ENCODE assay signal across 15 cellular contexts in genomic region chr9:127874301-127875216, GRCh38. TPM values are rescaled to one million over a fixed set of nuclear protein-coding genes. Genes with fewer than 3 reads are reported as not detected.
DNase-seq lines count a peak whose midpoint lies in the region; ATAC-seq, FAIRE-seq and TF ChIP-seq lines count a peak whose summit lies in the region.
"Had no signal": no experiment of that assay in that cellular context is flagged by ENCODE, and none has a peak within 500 bp of the region (broad histone marks: within the 10 kb centered on the region; RNA-seq: fewer than 3 reads in every experiment).

No MANE protein-coding gene starts in this region.

- H3K4me1 ChIP-seq in spleen (peaks cover 22 to 97% (median 56%) of the 10 kb centered on the region in 6 donors), hepatocyte (ENCODE audit: insufficient read depth) (peaks cover 30% of the 10 kb centered on the region)

- no peaks in the 10 kb centered on the region for H3K9me3 Mint-ChIP-seq in chondrocyte (ENCODE audit: low read depth)

- H3K36me3 Mint-ChIP-seq in chondrocyte (ENCODE audit: low read depth): peaks cover 11% of the 10 kb centered on the region
- peaks cover 2% of the 10 kb centered on the region for H3K36me3 Mint-ChIP-seq in T-helper 17 cell (ENCODE audit: low read depth)

- peak; percentile 89 for DNase-seq in H54 (ENCODE audit: insufficient read length, low spot score)
- no peak for DNase-seq in chondrocyte (ENCODE audit: low spot score)
- peak; percentile 65 for DNase-seq in spleen
- no peak for DNase-seq in T-helper 17 cell
- no peak for DNase-seq in activated CD4-positive, alpha-beta T cell treated with anti-CD3 and anti-CD28 coated beads, Interleukin-2, amount 50 U/mL, for 48 hours
- DNase-seq in RPMI8226: no peak
- no peak for DNase-seq in hepatocyte (ENCODE audit: low spot score)
- DNase-seq: activated T-cell treated with anti-CD3 and anti-CD28 coated beads, Interleukin-2, amount 50 U/mL, for 48 hours; NCI-H1092 treated with DMSO at 0.1 percent for 48 hours; NCI-H524 treated with DMSO at 0.1 percent for 48 hours; SHP77 treated with DMSO at 0.1 percent for 48 hours; WERI-Rb-1 had no signal

- peak; percentile 38 for FAIRE-seq in H54 (lab: Jason Lieb, UNC)

- no peaks in the 10 kb centered on the region for H4K20me1 ChIP-seq in hepatocyte (ENCODE audit: insufficient read depth, poor library complexity, severe bottlenecking)

- TF ChIP-seq CTCF in chondrocyte (IDR thresholded peaks at IDR 0.05) (no peak), spleen (IDR thresholded peaks at IDR 0.05 in 8 of 11, conservative IDR thresholded peaks at IDR 0.05 in 3 of 11) (no peak), hepatocyte (IDR thresholded peaks at IDR 0.05; ENCODE audit: poor library complexity) (no peak)

- H3K4me3 Mint-ChIP-seq in chondrocyte (ENCODE audit: unreplicated experiment): no peak overlapping the region
- no peak overlapping the region for H3K4me3 Mint-ChIP-seq in T-helper 17 cell

- WGBS in spleen, 5 donors: 76 to 89% (median 79%) methylated on average over 19 of the region's 19 CpGs
- WGBS in hepatocyte (ENCODE audit: low lambda C conversion rate, missing lambda C conversion rate): 91% methylated on average over 19 of the region's 19 CpGs

- peaks cover 38% of the 10 kb centered on the region for H3K4me1 Mint-ChIP-seq in chondrocyte (ENCODE audit: low read depth)
- peaks cover 6% of the 10 kb centered on the region for H3K4me1 Mint-ChIP-seq in T-helper 17 cell

- H3K27me3 Mint-ChIP-seq in chondrocyte (ENCODE audit: low read depth) (no peaks in the 10 kb centered on the region), T-helper 17 cell (peaks cover 10% of the 10 kb centered on the region)

- no peak for ATAC-seq in T-helper 17 cell

- intact Hi-C loops in spleen (cut with DNase I; ENCODE audit: low total_unique reads): no loop called here

- TF ChIP-seq POLR2A in H54 (IDR thresholded peaks at IDR 0.05; ENCODE audit: low read depth, low read length): no peak
- no peak for TF ChIP-seq POLR2A in spleen (IDR thresholded peaks at IDR 0.05)

- H3K79me2 ChIP-seq in hepatocyte: peaks cover 8% of the 10 kb centered on the region

- H3K27ac ChIP-seq in layer of hippocampus (ENCODE audit: low read depth, low read length): peak overlapping the region; percentile 78
- H3K27ac ChIP-seq in spleen: peak overlapping the region in 5 of 8 donors; percentile 33 to 83 (median 82)
- H3K27ac ChIP-seq in hepatocyte: no peak overlapping the region
- H3K27ac ChIP-seq: C4-2B had no signal

- H3K9me3 ChIP-seq in spleen (no peaks in the 10 kb centered on the region), T-helper 17 cell (ENCODE audit: control insufficient read depth, low read length, poor library complexity, severe bottlenecking) (no peaks in the 10 kb centered on the region), hepatocyte (ENCODE audit: low read depth) (no peaks in the 10 kb centered on the region)
- H3K9me3 ChIP-seq: transverse colon had no signal

- H3K4me3 ChIP-seq in spleen (peak overlapping the region in 1 of 8 donors; percentile 38), hepatocyte (no peak overlapping the region)
- H3K4me3 ChIP-seq: transverse colon had no signal

- H3K36me3 ChIP-seq in spleen (peaks cover 0 to 32% (median 6%) of the 10 kb centered on the region in 6 donors), hepatocyte (replicated peaks; ENCODE audit: insufficient read depth, low read depth) (no peaks in the 10 kb centered on the region)
- H3K36me3 ChIP-seq: transverse colon had no signal

- no peak overlapping the region for H3K4me2 ChIP-seq in hepatocyte

- H3K27me3 ChIP-seq in layer of hippocampus (ENCODE audit: control insufficient read depth, insufficient read depth, low read length) (no peaks in the 10 kb centered on the region), spleen (replicated peaks in 1 of 7) (peaks cover 0 to 17% (median 4%) of the 10 kb centered on the region in 7 donors), hepatocyte (no peaks in the 10 kb centered on the region)
- H3K27me3 ChIP-seq: transverse colon had no signal

- H3K9me2 ChIP-seq in hepatocyte (replicated peaks; ENCODE audit: insufficient read depth): no peaks in the 10 kb centered on the region

- H2AFZ ChIP-seq in hepatocyte: no peak overlapping the region

- H3K27ac Mint-ChIP-seq in chondrocyte (ENCODE audit: unreplicated experiment): peak overlapping the region; percentile 5
- no peak overlapping the region for H3K27ac Mint-ChIP-seq in T-helper 17 cell

RNA-seq across cellular contexts. Expression of gene AK1, which starts 2.9 kb away (rescaled TPM):
- 75.3 to 83.8 TPM (median 77.2 TPM) in 3 replicates for total RNA-seq in chondrocyte
- 10 to 100 TPM; 41.3 to 89.7 (median 59.7) TPM for total RNA-seq in spleen
- 10 to 100 TPM; 47.0 to 97.9 (median 82.7) TPM for polyA plus RNA-seq in spleen
- 10 to 100 TPM; 35.9 to 66.5 TPM for total RNA-seq in T-helper 17 cell
- 28.3 and 39.8 TPM in 2 replicates for total RNA-seq in hepatocyte
- polyA plus RNA-seq in hepatocyte: 85.9 and 91.3 TPM in 2 replicates

RNA-seq across cellular contexts. Expression of gene ENG, which starts 20.1 kb away (rescaled TPM):
- total RNA-seq in chondrocyte (81.3 to 101 TPM (median 89.5 TPM) in 3 replicates), spleen (100 to 1,000 TPM; 150 to 334 (median 247) TPM), T-helper 17 cell (1 to 10 TPM; 3.2 to 6.4 TPM), hepatocyte (3.2 and 6.8 TPM in 2 replicates)
- polyA plus RNA-seq in spleen (10 to 100 TPM; 29.2 to 63.1 (median 47.8) TPM), hepatocyte (19.4 and 21.2 TPM in 2 replicates)

RNA-seq across cellular contexts. Expression of gene ST6GALNAC6, which starts 24.8 kb away (rescaled TPM):
- total RNA-seq in chondrocyte (45.5 to 54.3 TPM (median 47.5 TPM) in 3 replicates), spleen (100 to 1,000 TPM in 1 of 7 donors, 10 to 100 TPM in 6; 62.5 to 118 (median 75.9) TPM), T-helper 17 cell (100 to 1,000 TPM in 1 of 2 donors, 10 to 100 TPM in 1; 74.5 to 108 TPM), hepatocyte (31.8 and 37.3 TPM in 2 replicates)
- polyA plus RNA-seq in spleen (10 to 100 TPM; 29.0 to 68.0 (median 31.7) TPM), hepatocyte (47.7 and 61.2 TPM in 2 replicates)

RNA-seq across cellular contexts. Expression of gene ST6GALNAC4, which starts 42.3 kb away (rescaled TPM):
- 22.2 to 25.5 TPM (median 24.4 TPM) in 3 replicates for total RNA-seq in chondrocyte
- 10 to 100 TPM; 48.6 to 92.8 (median 65.8) TPM for total RNA-seq in spleen
- 10 to 100 TPM; 16.0 to 36.7 (median 19.5) TPM for polyA plus RNA-seq in spleen
- 10 to 100 TPM; 18.5 to 22.1 TPM for total RNA-seq in T-helper 17 cell
- total RNA-seq in hepatocyte: 13.2 and 14.6 TPM in 2 replicates
- polyA plus RNA-seq in hepatocyte: 14.3 and 15.2 TPM in 2 replicates

RNA-seq across cellular contexts. Expression of gene PIP5KL1, which starts 56.0 kb away (rescaled TPM):
- total RNA-seq in chondrocyte (1.4 to 4.3 TPM (median 2.7 TPM) in 3 replicates), spleen (1 to 10 TPM in 2 of 7 donors, under 1 TPM in 3, not detected in 2; 0.46 to 3.6 (median 0.94) TPM), T-helper 17 cell (1 to 10 TPM; 2.1 to 2.3 TPM), hepatocyte (1.6 and 3.7 TPM in 2 replicates)
- polyA plus RNA-seq in spleen (under 1 TPM; 0.13 to 0.51 (median 0.42) TPM), hepatocyte (1.4 and 2.5 TPM in 2 replicates)

Comparison
In these comparisons a context has a peak if more than half of its experiments do, and no peak if none do; other contexts are left out.
1. DNase-seq: peak in H54 (single experiment) and spleen (single experiment); none in chondrocyte (single experiment), T-helper 17 cell (0 of 3), activated CD4-positive, alpha-beta T cell treated with anti-CD3 and anti-CD28 coated beads, Interleukin-2, amount 50 U/mL, for 48 hours (0 of 2), RPMI8226 (single experiment) and hepatocyte (single experiment).
2. RNA of gene ENG, which starts 20.1 kb away (total RNA-seq): 150 to 334 TPM in spleen and 81.3 to 101 TPM in chondrocyte; 3.2 to 6.8 TPM in hepatocyte and 3.2 to 6.4 TPM in T-helper 17 cell; every median in the first group is over 10 times any median in the second.